ENCODE assay signal across 12 cellular contexts in genomic region chr18:3209859-3210569, GRCh38. TPM values are rescaled to one million over a fixed set of nuclear protein-coding genes. Genes with fewer than 3 reads are reported as not detected.
A peak's percentile ranks its signal among the peaks of the same experiment; 100 is the strongest.
DNase-seq lines count a peak whose midpoint lies in the region; ATAC-seq and TF ChIP-seq lines count a peak whose summit lies in the region.
"Had no signal": no experiment of that assay in that cellular context is flagged by ENCODE, and none has a peak within 500 bp of the region (broad histone marks: within the 10 kb centered on the region; RNA-seq: fewer than 3 reads in every experiment).

No MANE protein-coding gene starts in this region.

- H3K4me1 ChIP-seq in OCI-LY7 (ENCODE audit: insufficient read depth, low read length, poor library complexity, severe bottlenecking) (peaks cover 12% of the 10 kb centered on the region), adrenal gland (replicated peaks in 1 of 2) (peaks cover 11 to 19% of the 10 kb centered on the region in 2 donors)
- peaks cover 12% of the 10 kb centered on the region for H3K4me1 ChIP-seq in CD4-positive, alpha-beta memory T cell (ENCODE audit: insufficient read depth, low read length)

- H3K36me3 ChIP-seq in OCI-LY7 (ENCODE audit: insufficient read depth, low read length) (no peaks in the 10 kb centered on the region; the same call in 1 of the 2 replicates), adrenal gland (replicated peaks in 1 of 2) (no peaks in the 10 kb centered on the region)
- no peaks in the 10 kb centered on the region for H3K36me3 ChIP-seq in CD4-positive, alpha-beta memory T cell (ENCODE audit: insufficient read depth, low read length)
- H3K36me3 ChIP-seq: brain microvascular endothelial cell had no signal

- H3K9me3 ChIP-seq in OCI-LY7 (ENCODE audit: low read length) (peaks cover 9% of the 10 kb centered on the region; the same call in 1 of the 2 replicates), adrenal gland (replicated peaks in 1 of 3) (no peaks in the 10 kb centered on the region)
- H3K9me3 ChIP-seq in CD4-positive, alpha-beta memory T cell (ENCODE audit: control insufficient read depth in 1 of 2, low read length in 2 of 2) = peaks cover 0 to 6% of the 10 kb centered on the region in 2 donors

- H4K20me1 ChIP-seq in OCI-LY7 (ENCODE audit: insufficient read depth, low read length) = no peaks in the 10 kb centered on the region

- peaks cover 18% of the 10 kb centered on the region for H3K4me1 Mint-ChIP-seq in activated naive CD8-positive, alpha-beta T cell treated with anti-CD3 and anti-CD28 coated beads, Interleukin-2, amount 50 U/mL, for 24 hours
- H3K4me1 Mint-ChIP-seq in activated naive CD8-positive, alpha-beta T cell treated with anti-CD3 and anti-CD28 coated beads for 36 hours = peaks cover 9% of the 10 kb centered on the region
- H3K4me1 Mint-ChIP-seq in stimulated activated memory B cell treated with anti-CD40 and anti-IgM and Interleukin-4, amounts not matched to agents 10 μg/mL and 1 μg/mL and 100 μg/mL, for 72 hours = no peaks in the 10 kb centered on the region
- H3K4me1 Mint-ChIP-seq in CD4-positive, alpha-beta memory T cell = peaks cover 6 to 18% (median 15%) of the 10 kb centered on the region in 4 donors

- H3K27ac ChIP-seq in OCI-LY7 (ENCODE audit: low read depth, low read length, poor library complexity, severe bottlenecking) (no peak overlapping the region), adrenal gland (no peak overlapping the region)
- no peak overlapping the region for H3K27ac ChIP-seq in CD4-positive, alpha-beta memory T cell (ENCODE audit: low read depth, low read length)
- H3K27ac ChIP-seq: brain microvascular endothelial cell had no signal

- peak overlapping the region; percentile 5; the same call in 1 of the 2 replicates for H2AFZ ChIP-seq in OCI-LY7 (ENCODE audit: low read length)

- no peaks in the 10 kb centered on the region for H3K9me2 ChIP-seq in OCI-LY7 (ENCODE audit: insufficient read depth, low read length)

- DNase-seq in activated naive CD8-positive, alpha-beta T cell treated with anti-CD3 and anti-CD28 coated beads, Interleukin-2, amount 50 U/mL, for 24 hours = no peak
- no peak for DNase-seq in activated naive CD8-positive, alpha-beta T cell treated with anti-CD3 and anti-CD28 coated beads for 36 hours
- DNase-seq in OCI-LY7 (ENCODE audit: low spot score) = no peak
- no peak for DNase-seq in NK-92 (lab: John Stamatoyannopoulos, UW; ENCODE audit: unreplicated experiment)
- DNase-seq in CD4-positive, alpha-beta memory T cell = no peak
- DNase-seq in adrenal gland = no peak
- DNase-seq: activated CD4-positive, alpha-beta T cell treated with anti-CD3 and anti-CD28 coated beads for 4 hours; AML-193; brain microvascular endothelial cell had no signal

- BruUV-seq in OCI-LY7 (replicated peaks; lab: Mats Ljungman, UMichigan) = no TSS peak

- H3K79me2 ChIP-seq in OCI-LY7 (ENCODE audit: insufficient read depth, low read depth, low read length) = no peaks in the 10 kb centered on the region

- peak overlapping the region; percentile 11 for H3K27ac Mint-ChIP-seq in activated naive CD8-positive, alpha-beta T cell treated with anti-CD3 and anti-CD28 coated beads, Interleukin-2, amount 50 U/mL, for 24 hours
- H3K27ac Mint-ChIP-seq in activated naive CD8-positive, alpha-beta T cell treated with anti-CD3 and anti-CD28 coated beads for 36 hours = no peak overlapping the region
- H3K27ac Mint-ChIP-seq in stimulated activated memory B cell treated with anti-CD40 and anti-IgM and Interleukin-4, amounts not matched to agents 10 μg/mL and 1 μg/mL and 100 μg/mL, for 72 hours = peak overlapping the region; percentile 20
- peak overlapping the region in 1 of 7 donors; percentile 9 for H3K27ac Mint-ChIP-seq in CD4-positive, alpha-beta memory T cell

- H3K27me3 ChIP-seq in CD4-positive, alpha-beta memory T cell (ENCODE audit: insufficient read depth, low read length) = no peaks in the 10 kb centered on the region
- H3K27me3 ChIP-seq in adrenal gland = no peaks in the 10 kb centered on the region
- H3K27me3 ChIP-seq: brain microvascular endothelial cell had no signal

- H3K4me3 ChIP-seq in OCI-LY7 (ENCODE audit: low read depth, low read length, poor library complexity, severe bottlenecking) (no peak overlapping the region), adrenal gland (no peak overlapping the region)
- H3K4me3 ChIP-seq in CD4-positive, alpha-beta memory T cell (ENCODE audit: low read length in 2 of 2) = no peak overlapping the region
- H3K4me3 ChIP-seq: smooth muscle cell had no signal

- intact Hi-C loops in OCI-LY7 (cut with micrococcal nuclease; ENCODE audit: unreplicated experiment) (no loop called here), adrenal gland (cut with DNase I) (no loop called here)
- intact Hi-C loops in CD4-positive, alpha-beta memory T cell (cut with micrococcal nuclease) = no loop called here

- CTCF ChIA-PET in OCI-LY7 (lab: Charles Lee; ENCODE audit: unreplicated experiment) = no interaction called here
- CTCF ChIA-PET in CD4-positive, alpha-beta memory T cell (lab: Charles Lee; ENCODE audit: partially characterized antibody) = no interaction called here

- TF ChIP-seq CTCF in OCI-LY7 (conservative IDR thresholded peaks at IDR 0.05; ENCODE audit: low read length) (no peak), adrenal gland (IDR thresholded peaks at IDR 0.05) (no peak)

- no peak overlapping the region for H3K4me2 ChIP-seq in OCI-LY7 (ENCODE audit: low read length)
- H3K4me2 ChIP-seq: smooth muscle cell had no signal

- WGBS in adrenal gland, 4 donors = 82 to 89% (median 86%) methylated on average over 4 of the region's 4 CpGs

- POLR2A ChIA-PET in OCI-LY7 (lab: Charles Lee) = interaction anchor here (1.0 kb wide), 1 partner anchor 17 kb away, joined by 5 read pairs; no protein-coding TSS in a partner anchor
- POLR2A ChIA-PET in CD4-positive, alpha-beta memory T cell (lab: Charles Lee; ENCODE audit: partially characterized antibody) = no interaction called here

- ATAC-seq in activated naive CD8-positive, alpha-beta T cell treated with anti-CD3 and anti-CD28 coated beads, Interleukin-2, amount 50 U/mL, for 24 hours = peak; percentile 92
- peak; percentile 69 for ATAC-seq in HG02642 (IDR thresholded peaks at IDR 0.05; ENCODE audit: poor library complexity, unreplicated experiment)
- ATAC-seq in stimulated activated memory B cell treated with anti-CD40 and anti-IgM and Interleukin-4, amounts not matched to agents 10 μg/mL and 1 μg/mL and 100 μg/mL, for 72 hours = peak; percentile 35

- H3K4me3 Mint-ChIP-seq in activated naive CD8-positive, alpha-beta T cell treated with anti-CD3 and anti-CD28 coated beads, Interleukin-2, amount 50 U/mL, for 24 hours = no peak overlapping the region
- H3K4me3 Mint-ChIP-seq in activated naive CD8-positive, alpha-beta T cell treated with anti-CD3 and anti-CD28 coated beads for 36 hours = no peak overlapping the region
- no peak overlapping the region for H3K4me3 Mint-ChIP-seq in stimulated activated memory B cell treated with anti-CD40 and anti-IgM and Interleukin-4, amounts not matched to agents 10 μg/mL and 1 μg/mL and 100 μg/mL, for 72 hours
- H3K4me3 Mint-ChIP-seq in CD4-positive, alpha-beta memory T cell = no peak overlapping the region

- TF ChIP-seq POLR2A in adrenal gland (IDR thresholded peaks at IDR 0.05) = no peak

- H3K9me3 Mint-ChIP-seq in activated naive CD8-positive, alpha-beta T cell treated with anti-CD3 and anti-CD28 coated beads, Interleukin-2, amount 50 U/mL, for 24 hours = peaks cover 7% of the 10 kb centered on the region
- peaks cover 6% of the 10 kb centered on the region for H3K9me3 Mint-ChIP-seq in activated naive CD8-positive, alpha-beta T cell treated with anti-CD3 and anti-CD28 coated beads for 36 hours
- H3K9me3 Mint-ChIP-seq in stimulated activated memory B cell treated with anti-CD40 and anti-IgM and Interleukin-4, amounts not matched to agents 10 μg/mL and 1 μg/mL and 100 μg/mL, for 72 hours = peaks cover 3% of the 10 kb centered on the region
- H3K9me3 Mint-ChIP-seq in CD4-positive, alpha-beta memory T cell = peaks cover 2 to 16% (median 8%) of the 10 kb centered on the region in 8 donors

- H3K27me3 Mint-ChIP-seq in activated naive CD8-positive, alpha-beta T cell treated with anti-CD3 and anti-CD28 coated beads, Interleukin-2, amount 50 U/mL, for 24 hours = no peaks in the 10 kb centered on the region
- H3K27me3 Mint-ChIP-seq in activated naive CD8-positive, alpha-beta T cell treated with anti-CD3 and anti-CD28 coated beads for 36 hours = no peaks in the 10 kb centered on the region
- H3K27me3 Mint-ChIP-seq in stimulated activated memory B cell treated with anti-CD40 and anti-IgM and Interleukin-4, amounts not matched to agents 10 μg/mL and 1 μg/mL and 100 μg/mL, for 72 hours = no peaks in the 10 kb centered on the region
- no peaks in the 10 kb centered on the region for H3K27me3 Mint-ChIP-seq in CD4-positive, alpha-beta memory T cell

- H3K36me3 Mint-ChIP-seq in activated naive CD8-positive, alpha-beta T cell treated with anti-CD3 and anti-CD28 coated beads, Interleukin-2, amount 50 U/mL, for 24 hours (ENCODE audit: low read depth) = peaks cover 4% of the 10 kb centered on the region
- peaks cover 8% of the 10 kb centered on the region for H3K36me3 Mint-ChIP-seq in activated naive CD8-positive, alpha-beta T cell treated with anti-CD3 and anti-CD28 coated beads for 36 hours
- peaks cover 26% of the 10 kb centered on the region for H3K36me3 Mint-ChIP-seq in stimulated activated memory B cell treated with anti-CD40 and anti-IgM and Interleukin-4, amounts not matched to agents 10 μg/mL and 1 μg/mL and 100 μg/mL, for 72 hours
- peaks cover 7 to 15% of the 10 kb centered on the region in 2 donors for H3K36me3 Mint-ChIP-seq in CD4-positive, alpha-beta memory T cell

RNA-seq across cellular contexts. Expression of gene MYOM1, which starts 9.8 kb away (rescaled TPM):
- under 1 TPM; 0.60 to 0.82 TPM for total RNA-seq in activated naive CD8-positive, alpha-beta T cell treated with anti-CD3 and anti-CD28 coated beads for 36 hours
- 3.8 and 5.7 TPM in 2 replicates for total RNA-seq in OCI-LY7 (2014; rRNA removed; shearing (Covaris generic))
- total RNA-seq in OCI-LY7 (2022) (2.3 and 2.4 TPM in 2 replicates), adrenal gland (1 to 10 TPM; 1.3 to 3.3 (median 2.5) TPM)
- 1 to 10 TPM; 3.5 to 4.2 TPM for total RNA-seq in CD4-positive, alpha-beta memory T cell
- polyA plus RNA-seq in CD4-positive, alpha-beta memory T cell = under 1 TPM; 0.09 to 0.18 TPM
- 10 to 100 TPM in 1 of 3 donors, 1 to 10 TPM in 2; 3.8 to 20.0 (median 5.9) TPM for polyA plus RNA-seq in adrenal gland

RNA-seq across cellular contexts. Expression of gene MYL12A, which starts 37.6 kb away (rescaled TPM):
- 100 to 1,000 TPM; 316 to 321 TPM for total RNA-seq in activated naive CD8-positive, alpha-beta T cell treated with anti-CD3 and anti-CD28 coated beads for 36 hours
- total RNA-seq in OCI-LY7 (2014; rRNA removed; shearing (Covaris generic)) = 377 and 423 TPM in 2 replicates
- total RNA-seq in OCI-LY7 (2022) (301 TPM in 2 replicates), adrenal gland (100 to 1,000 TPM; 191 to 436 (median 251) TPM)
- 100 to 1,000 TPM; 477 to 489 TPM for total RNA-seq in CD4-positive, alpha-beta memory T cell
- polyA plus RNA-seq in CD4-positive, alpha-beta memory T cell = 1,000 to 10,000 TPM; 2,683 to 3,569 TPM
- 100 to 1,000 TPM; 217 to 419 (median 226) TPM for polyA plus RNA-seq in adrenal gland

RNA-seq across cellular contexts. Expression of gene MYL12B, which starts 51.9 kb away (rescaled TPM):
- total RNA-seq in activated naive CD8-positive, alpha-beta T cell treated with anti-CD3 and anti-CD28 coated beads for 36 hours = 100 to 1,000 TPM; 234 to 235 TPM
- 240 and 260 TPM in 2 replicates for total RNA-seq in OCI-LY7 (2014; rRNA removed; shearing (Covaris generic))
- total RNA-seq in OCI-LY7 (2022) (222 and 230 TPM in 2 replicates), adrenal gland (100 to 1,000 TPM; 259 to 580 (median 376) TPM)
- total RNA-seq in CD4-positive, alpha-beta memory T cell = 100 to 1,000 TPM; 199 to 219 TPM
- polyA plus RNA-seq in CD4-positive, alpha-beta memory T cell = 1,000 to 10,000 TPM in 1 of 2 donors, 100 to 1,000 TPM in 1; 962 to 1,169 TPM
- 100 to 1,000 TPM; 396 to 810 (median 786) TPM for polyA plus RNA-seq in adrenal gland

Comparison
In these comparisons a context has a peak if more than half of its experiments do, and no peak if none do; other contexts are left out.
1. ATAC-seq: peak in every context shown above with its lines; median percentile 92 in activated naive CD8-positive, alpha-beta T cell treated with anti-CD3 and anti-CD28 coated beads, Interleukin-2, amount 50 U/mL, for 24 hours; 69 in HG02642; 35 in stimulated activated memory B cell treated with anti-CD40 and anti-IgM and Interleukin-4, amounts not matched to agents 10 μg/mL and 1 μg/mL and 100 μg/mL, for 72 hours.